Comparison of ENCODE assay signal across 19 cellular contexts in genomic region chr5:33072700-33073099, GRCh38.
DNase-seq lines count a peak whose midpoint lies in the region; ATAC-seq, FAIRE-seq and TF ChIP-seq lines count a peak whose summit lies in the region.
"Had no signal": no experiment of that assay in that cellular context is flagged by ENCODE, and none has a peak within 500 bp of the region (broad histone marks: within the 10 kb centered on the region; RNA-seq: fewer than 3 reads in every experiment).

No MANE protein-coding gene starts in this region.

- no peak for DNase-seq in heart right ventricle
- DNase-seq in left cardiac atrium, result no peak
- peak; percentile 18 for DNase-seq in astrocyte (ENCODE audit: low read depth)
- peak; percentile 28 for DNase-seq in fibroblast of mammary gland (ENCODE audit: low read depth)
- no peak for DNase-seq in NCI-H526 (lab: John Stamatoyannopoulos, UW)
- no peak for DNase-seq in nucleus accumbens (lab: John Stamatoyannopoulos, UW)
- no peak for DNase-seq in transverse colon
- DNase-seq: 8988T; Calu3; CD8-positive, alpha-beta T cell; DMS79 treated with DMSO at 0.1 percent for 48 hours had no signal

- H3K4me3 Mint-ChIP-seq in astrocyte (ENCODE audit: unreplicated experiment), result no peak overlapping the region
- H3K4me3 Mint-ChIP-seq: B cell; CD8-positive, alpha-beta T cell; GM23338 had no signal

- TF ChIP-seq POLR2A in transverse colon (IDR thresholded peaks at IDR 0.05), result no peak

- H3K36me3 ChIP-seq in heart right ventricle (no peaks in the 10 kb centered on the region), astrocyte (ENCODE audit: insufficient read depth, low read length) (no peaks in the 10 kb centered on the region), transverse colon (no peaks in the 10 kb centered on the region)
- H3K36me3 ChIP-seq: BLaER1 treated with 17β-estradiol and CSF1 and Interleukin-3, amounts not matched to agents 10 nM and 100 nM had no signal

- H3K9me3 ChIP-seq in heart right ventricle, result no peaks in the 10 kb centered on the region
- no peaks in the 10 kb centered on the region for H3K9me3 ChIP-seq in astrocyte (ENCODE audit: insufficient read depth, low read depth, low read length)
- H3K9me3 ChIP-seq in transverse colon, result no peaks in the 10 kb centered on the region

- peak; percentile 63 for FAIRE-seq in astrocyte (lab: Jason Lieb, UNC)
- FAIRE-seq: GM12878, GM19239, HepG2 had no signal

- H3K4me1 Mint-ChIP-seq in astrocyte (ENCODE audit: low read depth, unreplicated experiment), result peaks cover 21% of the 10 kb centered on the region
- H3K4me1 Mint-ChIP-seq: B cell had no signal

- H3K27me3 ChIP-seq in heart right ventricle (no peaks in the 10 kb centered on the region), astrocyte (ENCODE audit: insufficient read depth, low read length) (no peaks in the 10 kb centered on the region), transverse colon (no peaks in the 10 kb centered on the region)
- H3K27me3 ChIP-seq: BLaER1 treated with 17β-estradiol and CSF1 and Interleukin-3, amounts not matched to agents 10 nM and 100 nM had no signal

- no peaks in the 10 kb centered on the region for H3K79me2 ChIP-seq in astrocyte (ENCODE audit: insufficient read depth, low read length)

- no peaks in the 10 kb centered on the region for H4K20me1 ChIP-seq in astrocyte (ENCODE audit: insufficient read depth, low read length)
- H4K20me1 ChIP-seq: BLaER1 treated with 17β-estradiol and CSF1 and Interleukin-3, amounts not matched to agents 10 nM and 100 nM had no signal

- no peak overlapping the region for H3K4me2 ChIP-seq in astrocyte (ENCODE audit: low read length)
- H3K4me2 ChIP-seq: BLaER1 treated with 17β-estradiol and CSF1 and Interleukin-3, amounts not matched to agents 10 nM and 100 nM; GM23338 had no signal

- peak in 5 of 8 donors; percentile 29 to 51 (median 47) for ATAC-seq in heart right ventricle
- no peak for ATAC-seq in left cardiac atrium
- no peak for ATAC-seq in HG03095 (IDR thresholded peaks at IDR 0.05; ENCODE audit: unreplicated experiment)
- ATAC-seq: CD8-positive, alpha-beta T cell; GM12878; GM23338; HCT116; HepG2 had no signal

- no peak overlapping the region for H3K4me3 ChIP-seq in heart right ventricle
- no peak overlapping the region for H3K4me3 ChIP-seq in astrocyte (ENCODE audit: insufficient read depth, low read depth, low read length)
- no peak overlapping the region for H3K4me3 ChIP-seq in fibroblast of mammary gland (ENCODE audit: control insufficient read depth, low read depth, low read length)
- H3K4me3 ChIP-seq in transverse colon, result no peak overlapping the region
- H3K4me3 ChIP-seq: BLaER1 treated with 17β-estradiol and CSF1 and Interleukin-3, amounts not matched to agents 10 nM and 100 nM; GM12878; GM23338 had no signal

- H3K4me1 ChIP-seq in heart right ventricle, result no peaks in the 10 kb centered on the region
- peaks cover 11% of the 10 kb centered on the region for H3K4me1 ChIP-seq in astrocyte (ENCODE audit: insufficient read depth, low read length)
- no peaks in the 10 kb centered on the region for H3K4me1 ChIP-seq in transverse colon

- no peak for TF ChIP-seq EP300 in transverse colon (IDR thresholded peaks at IDR 0.05; ENCODE audit: low read depth)

- H3K9me3 Mint-ChIP-seq in astrocyte (ENCODE audit: unreplicated experiment), result no peaks in the 10 kb centered on the region

- in situ Hi-C loops in transverse colon (cut with MboI; ENCODE audit: low pct_ligation_motif_present in 1 of 4, low pct_unique_long_range_greater_than_20kb in 1 of 4, low sequenced_read_pairs in 3 of 4), result no loop called here

- TF ChIP-seq CTCF in heart right ventricle (IDR thresholded peaks at IDR 0.05) (no peak), astrocyte (IDR thresholded peaks at IDR 0.05; ENCODE audit: insufficient read depth, low read depth, low read length) (no peak), fibroblast of mammary gland (conservative IDR thresholded peaks at IDR 0.05; ENCODE audit: control insufficient read depth, insufficient read depth, low read depth, low read length) (no peak), transverse colon (IDR thresholded peaks at IDR 0.05) (no peak)

- H2AFZ ChIP-seq in astrocyte (ENCODE audit: low read depth, low read length), result no peak overlapping the region
- H2AFZ ChIP-seq: GM23338 had no signal

- intact Hi-C loops in heart right ventricle (cut with DNase I) (no loop called here), left cardiac atrium (cut with DNase I) (no loop called here), transverse colon (cut with DNase I; ENCODE audit: low total_unique reads) (no loop called here)

- H3K27ac Mint-ChIP-seq in astrocyte (ENCODE audit: unreplicated experiment), result no peak overlapping the region
- H3K27ac Mint-ChIP-seq: B cell; CD8-positive, alpha-beta T cell; GM23338 had no signal

- no peaks in the 10 kb centered on the region for H3K36me3 Mint-ChIP-seq in astrocyte (ENCODE audit: low read depth, unreplicated experiment)
- H3K36me3 Mint-ChIP-seq: CD8-positive, alpha-beta T cell had no signal

- peaks cover 2% of the 10 kb centered on the region for H3K27me3 Mint-ChIP-seq in astrocyte (ENCODE audit: low read depth, unreplicated experiment)
- H3K27me3 Mint-ChIP-seq: B cell had no signal

- H3K27ac ChIP-seq in heart right ventricle (no peak overlapping the region), astrocyte (ENCODE audit: low read depth, low read length) (no peak overlapping the region), transverse colon (no peak overlapping the region)
- H3K27ac ChIP-seq: BLaER1 treated with 17β-estradiol and CSF1 and Interleukin-3, amounts not matched to agents 10 nM and 100 nM had no signal

- H3K9ac ChIP-seq in astrocyte (ENCODE audit: low read length), result no peak overlapping the region
- H3K9ac ChIP-seq: BLaER1 treated with 17β-estradiol and CSF1 and Interleukin-3, amounts not matched to agents 10 nM and 100 nM had no signal

- WGBS in heart right ventricle, 2 donors, result 71 to 74% methylated on average over 3 of the region's 3 CpGs
- 71 to 100% methylated on average over 3 of the region's 3 CpGs for WGBS in transverse colon (ENCODE audit: low coverage in 1 of 2), 2 donors

Comparison
In these comparisons a context has a peak if more than half of its experiments do, and no peak if none do; other contexts are left out.
1. ATAC-seq: peak in heart right ventricle (5 of 8); none in left cardiac atrium (0 of 2) and HG03095 (single experiment).
2. DNase-seq: peak in astrocyte (single experiment) and fibroblast of mammary gland (single experiment); none in heart right ventricle (0 of 2), left cardiac atrium (single experiment), NCI-H526 (0 of 2), nucleus accumbens (0 of 56) and transverse colon (single experiment).